In the genomic region with DNA sequence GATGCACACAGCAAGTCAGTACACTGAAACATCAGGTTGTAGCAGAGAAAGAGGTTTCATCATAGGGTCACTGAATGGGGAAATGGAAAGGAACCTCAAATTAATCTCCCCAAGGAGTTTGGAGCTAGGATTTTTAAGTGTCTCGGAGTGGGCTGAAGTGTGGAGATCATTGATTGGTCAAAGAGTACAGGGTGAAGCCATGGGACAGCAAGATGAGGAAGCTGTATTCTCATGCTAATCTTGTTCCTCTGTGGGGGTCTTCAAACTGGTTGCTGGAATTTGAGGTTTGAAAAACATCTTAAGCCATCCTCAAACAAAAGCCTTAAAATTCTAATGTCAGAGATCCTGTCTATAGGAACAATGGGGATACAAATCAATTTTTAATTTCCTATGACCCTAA, we compare ENCODE assay signal across 25 cellular contexts.
"Had no signal": no experiment of that assay in that cellular context is flagged by ENCODE, and none has a peak within 500 bp of the region (broad histone marks: within the 10 kb centered on the region; RNA-seq: fewer than 3 reads in every experiment).

No MANE protein-coding gene starts in this region.

- H3K9me3 ChIP-seq: esophagus muscularis mucosa, gastrocnemius medialis, neutrophil, testis, tibial nerve, upper lobe of right lung had no signal

- H3K4me3 ChIP-seq: coronary artery, esophagus muscularis mucosa, gastrocnemius medialis, lung, spleen, testis, tibial nerve, upper lobe of right lung had no signal

- H3K27ac ChIP-seq: coronary artery, epithelial cell of prostate, esophagus muscularis mucosa, gastrocnemius medialis, neutrophil, spleen, testis, tibial nerve, upper lobe of right lung had no signal

- H3K36me3 Mint-ChIP-seq: naive thymus-derived CD4-positive, alpha-beta T cell; stimulated activated memory B cell treated with anti-CD40 and anti-IgM and Interleukin-4, amounts not matched to agents 10 μg/mL and 1 μg/mL and 100 μg/mL, for 72 hours had no signal

- H3K4me1 ChIP-seq: esophagus muscularis mucosa, gastrocnemius medialis, spleen, testis, tibial nerve, upper lobe of right lung had no signal

- H3K4me1 Mint-ChIP-seq: naive thymus-derived CD4-positive, alpha-beta T cell; nephron progenitor cell; stimulated activated memory B cell treated with anti-CD40 and anti-IgM and Interleukin-4, amounts not matched to agents 10 μg/mL and 1 μg/mL and 100 μg/mL, for 72 hours; stimulated activated naive CD8-positive, alpha-beta T cell treated with anti-CD3 and anti-CD28 coated beads, Interleukin-15, amount 100 ng/mL, for 72 hours had no signal

- H3K4me3 Mint-ChIP-seq: naive thymus-derived CD4-positive, alpha-beta T cell; nephron progenitor cell; stimulated activated memory B cell treated with anti-CD40 and anti-IgM and Interleukin-4, amounts not matched to agents 10 μg/mL and 1 μg/mL and 100 μg/mL, for 72 hours; stimulated activated naive CD8-positive, alpha-beta T cell treated with anti-CD3 and anti-CD28 coated beads, Interleukin-15, amount 100 ng/mL, for 72 hours had no signal

- DNase-seq: central memory CD4-positive, alpha-beta T cell; effector CD8-positive, alpha-beta T cell; gastrocnemius medialis; glutamatergic neuron; left colon; left ventricle myocardium superior; mesenchymal stem cell; naive thymus-derived CD4-positive, alpha-beta T cell; nephron progenitor cell; posterior cingulate gyrus; spleen; stimulated activated CD4-positive, alpha-beta T cell treated with anti-CD3 and anti-CD28 coated beads, Interleukin-15, amount 100 ng/mL, for 24 hours; stimulated activated CD4-positive, alpha-beta T cell treated with anti-CD3 and anti-CD28 coated beads, Interleukin-1b, Interleukin-23, amount 100 ng/mL, for 48 hours; stimulated activated CD4-positive, alpha-beta T cell treated with anti-CD3 and anti-CD28 coated beads, Interleukin-4, amount 100 ng/mL, for 24 hours; stimulated activated naive CD8-positive, alpha-beta T cell treated with anti-CD3 and anti-CD28 coated beads, Interleukin-15, amount 100 ng/mL, for 72 hours; testis; upper lobe of right lung had no signal

- H3K27ac Mint-ChIP-seq: naive thymus-derived CD4-positive, alpha-beta T cell; nephron progenitor cell; stimulated activated memory B cell treated with anti-CD40 and anti-IgM and Interleukin-4, amounts not matched to agents 10 μg/mL and 1 μg/mL and 100 μg/mL, for 72 hours; stimulated activated naive CD8-positive, alpha-beta T cell treated with anti-CD3 and anti-CD28 coated beads, Interleukin-15, amount 100 ng/mL, for 72 hours had no signal

- H3K27me3 ChIP-seq: neutrophil, spleen, testis, tibial nerve, upper lobe of right lung had no signal

- ATAC-seq: gastrocnemius medialis; left colon; left ventricle myocardium superior; naive thymus-derived CD4-positive, alpha-beta T cell; sciatic nerve; stimulated activated memory B cell treated with anti-CD40 and anti-IgM and Interleukin-4, amounts not matched to agents 10 μg/mL and 1 μg/mL and 100 μg/mL, for 72 hours; stimulated activated naive CD8-positive, alpha-beta T cell treated with anti-CD3 and anti-CD28 coated beads, Interleukin-15, amount 100 ng/mL, for 72 hours; upper lobe of right lung had no signal

- H3K27me3 Mint-ChIP-seq: naive thymus-derived CD4-positive, alpha-beta T cell; stimulated activated memory B cell treated with anti-CD40 and anti-IgM and Interleukin-4, amounts not matched to agents 10 μg/mL and 1 μg/mL and 100 μg/mL, for 72 hours; stimulated activated naive CD8-positive, alpha-beta T cell treated with anti-CD3 and anti-CD28 coated beads, Interleukin-15, amount 100 ng/mL, for 72 hours had no signal

- H3K36me3 ChIP-seq: esophagus muscularis mucosa, gastrocnemius medialis, neutrophil, spleen, tibial nerve, upper lobe of right lung had no signal
